Comparison of ENCODE assay signal across 8 cellular contexts in genomic region chr1:10510520-10511493, GRCh38. TPM values are rescaled to one million over a fixed set of nuclear protein-coding genes. Genes with fewer than 3 reads are reported as not detected.
A peak's percentile ranks its signal among the peaks of the same experiment; 100 is the strongest.
DNase-seq lines count a peak whose midpoint lies in the region; ATAC-seq and TF ChIP-seq lines count a peak whose summit lies in the region.

No MANE protein-coding gene starts in this region.

- intact Hi-C loops in gastrocnemius medialis (cut with DNase I; ENCODE audit: low total_unique reads), result loop anchor here (2.0 to 5.0 kb wide), 4 partner anchors 101 to 286 kb away; partner anchors contain the start of gene CASZ1

- ATAC-seq in GM21786 (IDR thresholded peaks at IDR 0.05; ENCODE audit: unreplicated experiment) (peak; percentile 80), gastrocnemius medialis (peak; percentile 81), GM19324 (IDR thresholded peaks at IDR 0.05; ENCODE audit: low FRiP score, unreplicated experiment) (no peak)

- CTCF ChIA-PET in activated CD4-positive, alpha-beta T cell treated with anti-CD3 and anti-CD28 coated beads, Interleukin-2, amount 10 ng/mL, durations not matched to agents 7 days and 5 days (lab: Charles Lee), result interaction anchor here (1.0 to 9.5 kb wide), 3 partner anchors 9 to 301 kb away, joined by 4 to 63 read pairs (median 4); partner anchors contain the start of gene KIF1B

- H3K4me1 ChIP-seq in Loucy (ENCODE audit: insufficient read depth, low read length, poor library complexity, severe bottlenecking), result peaks cover 87% of the 10 kb centered on the region
- H3K4me1 ChIP-seq in effector memory CD4-positive, alpha-beta T cell (ENCODE audit: control insufficient read depth, insufficient read depth, low read length, poor library complexity, severe bottlenecking), result peaks cover 68% of the 10 kb centered on the region
- H3K4me1 ChIP-seq in gastrocnemius medialis, result peaks cover 45 to 55% of the 10 kb centered on the region in 2 donors

- H3K36me3 Mint-ChIP-seq in activated CD4-positive, alpha-beta T cell treated with anti-CD3 and anti-CD28 coated beads, Interleukin-2, amount 10 ng/mL, durations not matched to agents 7 days and 5 days (ENCODE audit: low read depth), result peaks cover 20% of the 10 kb centered on the region

- DNase-seq in ELR (ENCODE audit: low read depth) (peak; percentile 94), gastrocnemius medialis (peak; percentile 21 to 58), NCI-H82 treated with DMSO at 0.1 percent for 48 hours (lab: John Stamatoyannopoulos, UW; ENCODE audit: unreplicated experiment) (no peak)
- peak; percentile 91 for DNase-seq in activated CD4-positive, alpha-beta T cell treated with anti-CD3 and anti-CD28 coated beads, Interleukin-2, amount 10 ng/mL, durations not matched to agents 7 days and 5 days
- DNase-seq in effector memory CD4-positive, alpha-beta T cell, result peak; percentile 62 to 68 (median 62)

- in situ Hi-C loops in gastrocnemius medialis (cut with MboI; ENCODE audit: low sequenced_read_pairs in 4 of 4), result no loop called here

- H3K36me3 ChIP-seq in Loucy (ENCODE audit: insufficient read depth, low read length), result no peaks in the 10 kb centered on the region
- no peaks in the 10 kb centered on the region for H3K36me3 ChIP-seq in effector memory CD4-positive, alpha-beta T cell (ENCODE audit: control insufficient read depth, insufficient read depth, low read length)
- H3K36me3 ChIP-seq in gastrocnemius medialis, result no peaks in the 10 kb centered on the region

- H4K20me1 ChIP-seq in Loucy (ENCODE audit: insufficient read depth, low read length, poor library complexity, severe bottlenecking), result no peaks in the 10 kb centered on the region

- no peak overlapping the region for H2AFZ ChIP-seq in Loucy (ENCODE audit: low read length)

- peaks cover 32% of the 10 kb centered on the region for H3F3A ChIP-seq in Loucy (ENCODE audit: low read depth)

- H3K9me3 ChIP-seq in Loucy (ENCODE audit: insufficient read depth, low read depth, low read length) (no peaks in the 10 kb centered on the region), gastrocnemius medialis (no peaks in the 10 kb centered on the region)
- no peaks in the 10 kb centered on the region for H3K9me3 ChIP-seq in effector memory CD4-positive, alpha-beta T cell (ENCODE audit: control insufficient read depth, low read length)

- no peaks in the 10 kb centered on the region for H3K9me3 Mint-ChIP-seq in activated CD4-positive, alpha-beta T cell treated with anti-CD3 and anti-CD28 coated beads, Interleukin-2, amount 10 ng/mL, durations not matched to agents 7 days and 5 days

- TF ChIP-seq POLR2A in gastrocnemius medialis (IDR thresholded peaks at IDR 0.05), result no peak

- peak overlapping the region; percentile 97 for H3K4me2 ChIP-seq in Loucy (ENCODE audit: low read depth, low read length, poor library complexity, severe bottlenecking)

- H3K27me3 Mint-ChIP-seq in activated CD4-positive, alpha-beta T cell treated with anti-CD3 and anti-CD28 coated beads, Interleukin-2, amount 10 ng/mL, durations not matched to agents 7 days and 5 days, result no peaks in the 10 kb centered on the region

- POLR2A ChIA-PET in activated CD4-positive, alpha-beta T cell treated with anti-CD3 and anti-CD28 coated beads, Interleukin-2, amount 10 ng/mL, durations not matched to agents 7 days and 5 days (lab: Charles Lee), result no interaction called here

- no peak for TF ChIP-seq CTCF in Loucy (conservative IDR thresholded peaks at IDR 0.05; ENCODE audit: low read length)
- TF ChIP-seq CTCF in gastrocnemius medialis (IDR thresholded peaks at IDR 0.05 in 4 of 5, conservative IDR thresholded peaks at IDR 0.05 in 1 of 5), result no peak

- H3K9me2 ChIP-seq in Loucy (replicated peaks; ENCODE audit: low read depth, low read length), result no peaks in the 10 kb centered on the region

- peak overlapping the region; percentile 63 for H3K4me3 Mint-ChIP-seq in activated CD4-positive, alpha-beta T cell treated with anti-CD3 and anti-CD28 coated beads, Interleukin-2, amount 10 ng/mL, durations not matched to agents 7 days and 5 days

- H3K9ac ChIP-seq in Loucy (ENCODE audit: low read depth, low read length, poor library complexity, severe bottlenecking), result peak overlapping the region; percentile 92

- peaks cover 77% of the 10 kb centered on the region for H3K79me2 ChIP-seq in Loucy (ENCODE audit: insufficient read depth, low read length)

- H3K4me1 Mint-ChIP-seq in activated CD4-positive, alpha-beta T cell treated with anti-CD3 and anti-CD28 coated beads, Interleukin-2, amount 10 ng/mL, durations not matched to agents 7 days and 5 days, result peaks cover 84% of the 10 kb centered on the region

- H3K27me3 ChIP-seq in Loucy (ENCODE audit: insufficient read depth, low read length, poor library complexity, severe bottlenecking) (no peaks in the 10 kb centered on the region), gastrocnemius medialis (no peaks in the 10 kb centered on the region)
- no peaks in the 10 kb centered on the region for H3K27me3 ChIP-seq in effector memory CD4-positive, alpha-beta T cell (replicated peaks; ENCODE audit: control insufficient read depth, insufficient read depth, low read length, poor library complexity, severe bottlenecking)

- peak overlapping the region; percentile 95 for H3K27ac Mint-ChIP-seq in activated CD4-positive, alpha-beta T cell treated with anti-CD3 and anti-CD28 coated beads, Interleukin-2, amount 10 ng/mL, durations not matched to agents 7 days and 5 days

- H3K4me3 ChIP-seq in Loucy (ENCODE audit: low read length, poor library complexity, severe bottlenecking), result peak overlapping the region; percentile 75
- H3K4me3 ChIP-seq in effector memory CD4-positive, alpha-beta T cell (ENCODE audit: insufficient read depth, low read depth, low read length, poor library complexity, severe bottlenecking), result peak overlapping the region; percentile 29
- no peak overlapping the region for H3K4me3 ChIP-seq in gastrocnemius medialis

- peak overlapping the region; percentile 80 for H3K27ac ChIP-seq in effector memory CD4-positive, alpha-beta T cell (ENCODE audit: insufficient read depth, low read length, poor library complexity, severe bottlenecking)
- H3K27ac ChIP-seq in gastrocnemius medialis, result peak overlapping the region in 3 of 4 donors; percentile 17 to 64 (median 19)

RNA-seq across cellular contexts. Expression of gene PEX14, which starts 36.1 kb away (rescaled TPM):
- 10 to 100 TPM; 23.4 to 24.4 TPM for total RNA-seq in activated CD4-positive, alpha-beta T cell treated with anti-CD3 and anti-CD28 coated beads, Interleukin-2, amount 10 ng/mL, durations not matched to agents 7 days and 5 days
- 10 to 100 TPM in 3 of 4 donors, 1 to 10 TPM in 1; 8.1 to 17.8 (median 15.8) TPM for total RNA-seq in gastrocnemius medialis

RNA-seq across cellular contexts. Expression of gene DFFA, which starts 38.5 kb away (rescaled TPM):
- total RNA-seq in activated CD4-positive, alpha-beta T cell treated with anti-CD3 and anti-CD28 coated beads, Interleukin-2, amount 10 ng/mL, durations not matched to agents 7 days and 5 days, result 10 to 100 TPM; 28.1 to 28.6 TPM
- 10 to 100 TPM; 13.8 to 15.6 (median 14.5) TPM for total RNA-seq in gastrocnemius medialis

Comparison
In these comparisons a context has a peak if more than half of its experiments do, and no peak if none do; other contexts are left out.
1. H3K4me3 ChIP-seq: peak in Loucy (single experiment) and effector memory CD4-positive, alpha-beta T cell (single experiment); none in gastrocnemius medialis (0 of 4).